ENCODE assay signal across 1 cellular context in the genomic region with DNA sequence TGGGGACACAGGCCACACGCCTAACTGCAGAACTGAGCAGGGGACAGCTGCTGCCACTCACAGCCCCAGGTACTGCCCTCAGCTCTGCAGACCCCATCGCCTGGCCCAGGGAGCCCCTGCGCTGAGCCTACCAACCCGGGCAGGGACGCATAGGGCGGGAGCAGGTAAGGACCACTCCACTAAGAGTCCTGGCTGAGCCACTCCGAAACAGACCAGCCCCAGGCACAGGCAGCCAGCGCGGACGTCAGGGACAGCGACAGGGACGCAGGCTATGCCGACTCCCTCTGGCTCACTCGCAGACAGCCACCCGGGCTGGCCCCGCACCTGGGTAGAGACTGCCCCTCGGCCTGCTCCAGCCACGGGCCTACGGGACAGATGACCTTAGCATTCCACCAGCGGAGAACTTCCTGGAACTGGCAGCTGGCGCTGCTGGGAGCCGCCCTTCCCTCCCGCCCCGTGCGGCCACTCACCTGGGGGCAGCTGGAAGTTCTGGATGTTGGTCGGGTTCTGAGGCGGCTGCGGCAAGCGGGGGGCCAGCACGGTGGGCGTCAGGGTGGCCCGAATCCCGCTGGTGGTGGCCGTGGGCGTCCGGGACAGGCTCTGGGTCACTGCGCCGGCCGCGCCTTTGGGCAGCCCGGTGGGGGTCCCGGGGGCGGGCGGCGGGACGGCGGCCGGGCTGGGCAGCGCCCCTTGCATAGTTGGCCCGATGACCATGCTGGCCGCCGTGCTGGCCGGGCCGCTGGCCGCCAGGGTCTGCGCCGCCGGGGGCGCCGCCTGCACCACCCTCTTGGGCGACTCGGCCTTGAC.
TF ChIP-seq lines count a peak whose summit lies in the region.

No MANE protein-coding gene starts in this region.

TF ChIP-seq in HepG2, 621 proteins besides CTCF, POLR2A, EP300 and RAD21 (continued from another document and continues in another):
- TF ChIP-seq, protein P1, sequence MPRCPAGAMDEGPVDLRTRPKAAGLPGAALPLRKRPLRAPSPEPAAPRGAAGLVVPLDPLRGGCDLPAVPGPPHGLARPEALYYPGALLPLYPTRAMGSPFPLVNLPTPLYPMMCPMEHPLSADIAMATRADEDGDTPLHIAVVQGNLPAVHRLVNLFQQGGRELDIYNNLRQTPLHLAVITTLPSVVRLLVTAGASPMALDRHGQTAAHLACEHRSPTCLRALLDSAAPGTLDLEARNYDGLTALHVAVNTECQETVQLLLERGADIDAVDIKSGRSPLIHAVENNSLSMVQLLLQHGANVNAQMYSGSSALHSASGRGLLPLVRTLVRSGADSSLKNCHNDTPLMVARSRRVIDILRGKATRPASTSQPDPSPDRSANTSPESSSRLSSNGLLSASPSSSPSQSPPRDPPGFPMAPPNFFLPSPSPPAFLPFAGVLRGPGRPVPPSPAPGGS (CRISPR knock-in tag; IDR thresholded peaks at IDR 0.05) = peak; percentile 75; the same call in 1 of the 2 replicates
- TF ChIP-seq, protein P2, sequence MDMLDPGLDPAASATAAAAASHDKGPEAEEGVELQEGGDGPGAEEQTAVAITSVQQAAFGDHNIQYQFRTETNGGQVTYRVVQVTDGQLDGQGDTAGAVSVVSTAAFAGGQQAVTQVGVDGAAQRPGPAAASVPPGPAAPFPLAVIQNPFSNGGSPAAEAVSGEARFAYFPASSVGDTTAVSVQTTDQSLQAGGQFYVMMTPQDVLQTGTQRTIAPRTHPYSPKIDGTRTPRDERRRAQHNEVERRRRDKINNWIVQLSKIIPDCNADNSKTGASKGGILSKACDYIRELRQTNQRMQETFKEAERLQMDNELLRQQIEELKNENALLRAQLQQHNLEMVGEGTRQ (IDR thresholded peaks at IDR 0.05; ENCODE audit: low read depth, low read length) = no peak
- TF ChIP-seq, protein P2 (CRISPR knock-in tag; IDR thresholded peaks at IDR 0.05; ENCODE audit: borderline replicate concordance) = no peak
- TF ChIP-seq ZKSCAN1 (IDR thresholded peaks at IDR 0.05; ENCODE audit: low read length) (no peak), ZNF224 (CRISPR knock-in tag; IDR thresholded peaks at IDR 0.05) (no peak), FOSL2 (CRISPR knock-in tag; IDR thresholded peaks at IDR 0.05) (no peak), DMAP1 (CRISPR knock-in tag; IDR thresholded peaks at IDR 0.05) (peak; percentile 70), EED (CRISPR knock-in tag; IDR thresholded peaks at IDR 0.05) (peak; percentile 57; the same call in 1 of the 2 replicates), PCBP2 (optimal IDR thresholded peaks at IDR 0.05; ENCODE audit: low read depth, low read length, poor library complexity, severe bottlenecking) (no peak), FIP1L1 (IDR thresholded peaks at IDR 0.05; ENCODE audit: borderline replicate concordance, insufficient read depth, low read depth, low read length) (peak; percentile 70; the same call in 1 of the 2 replicates), KDM1A (CRISPR knock-in tag; IDR thresholded peaks at IDR 0.05) (no peak), NR1H2 (CRISPR knock-in tag; IDR thresholded peaks at IDR 0.05; ENCODE audit: borderline replicate concordance, low read depth) (no peak), MIER2 (CRISPR knock-in tag; IDR thresholded peaks at IDR 0.05) (peak; percentile 42; the same call in 1 of the 2 replicates), JARID2 (CRISPR knock-in tag; IDR thresholded peaks at IDR 0.05; ENCODE audit: insufficient replicate concordance) (no peak), KLF9 (CRISPR knock-in tag; IDR thresholded peaks at IDR 0.05; ENCODE audit: low read depth) (0 out of 2 replicates have a peak, but pooled peaks have one; percentile 65), ZNF263 (CRISPR knock-in tag; IDR thresholded peaks at IDR 0.05) (peak; percentile 35; the same call in 1 of the 2 replicates), NPAS2 (CRISPR knock-in tag; IDR thresholded peaks at IDR 0.05; ENCODE audit: borderline replicate concordance) (no peak), SP1 (IDR thresholded peaks at IDR 0.05) (no peak), SP1 (CRISPR knock-in tag; IDR thresholded peaks at IDR 0.05) (no peak), ZMAT3 (CRISPR knock-in tag; conservative IDR thresholded peaks at IDR 0.05) (0 out of 2 replicates have a peak, but pooled peaks have one; percentile 42), ZNF607 (CRISPR knock-in tag; IDR thresholded peaks at IDR 0.05; ENCODE audit: borderline replicate concordance) (no peak; the same call in 1 of the 2 replicates), ZNF703 (CRISPR knock-in tag; IDR thresholded peaks at IDR 0.05; ENCODE audit: borderline replicate concordance) (no peak; the same call in 1 of the 2 replicates), NFIB (CRISPR knock-in tag; IDR thresholded peaks at IDR 0.05; ENCODE audit: borderline replicate concordance) (no peak)
- TF ChIP-seq, protein P3, sequence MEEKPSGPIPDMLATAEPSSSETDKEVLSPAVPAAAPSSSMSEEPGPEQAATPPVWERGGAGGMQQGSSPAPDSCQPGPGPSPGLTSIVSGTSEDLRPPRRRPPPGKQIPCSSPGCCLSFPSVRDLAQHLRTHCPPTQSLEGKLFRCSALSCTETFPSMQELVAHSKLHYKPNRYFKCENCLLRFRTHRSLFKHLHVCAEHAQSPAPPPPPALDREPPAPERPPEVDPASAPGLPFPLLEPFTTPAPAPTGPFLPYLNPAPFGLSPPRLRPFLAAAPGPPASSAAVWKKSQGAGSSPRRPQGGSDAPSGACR (CRISPR knock-in tag; IDR thresholded peaks at IDR 0.05) = no peak
- TF ChIP-seq, protein P4, sequence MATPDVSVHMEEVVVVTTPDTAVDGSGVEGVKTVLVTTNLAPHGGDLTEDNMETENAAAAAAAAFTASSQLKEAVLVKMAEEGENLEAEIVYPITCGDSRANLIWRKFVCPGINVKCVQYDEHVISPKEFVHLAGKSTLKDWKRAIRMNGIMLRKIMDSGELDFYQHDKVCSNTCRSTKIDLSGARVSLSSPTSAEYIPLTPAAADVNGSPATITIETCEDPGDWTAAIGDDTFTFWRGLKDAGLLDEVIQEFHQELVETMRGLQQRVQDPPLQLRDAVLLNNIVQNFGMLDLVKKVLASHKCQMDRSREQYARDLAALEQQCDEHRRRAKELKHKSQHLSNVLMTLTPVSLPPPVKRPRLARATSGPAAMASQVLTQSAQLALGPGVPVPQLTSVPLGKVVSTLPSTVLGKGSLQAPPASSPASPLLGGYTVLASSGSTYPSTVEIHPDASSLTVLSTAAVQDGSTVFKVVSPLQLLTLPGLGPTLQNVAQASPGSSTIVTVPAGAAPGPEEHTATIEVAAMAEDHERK (CRISPR knock-in tag; IDR thresholded peaks at IDR 0.05; ENCODE audit: low read depth) = no peak
- TF ChIP-seq, protein P5, sequence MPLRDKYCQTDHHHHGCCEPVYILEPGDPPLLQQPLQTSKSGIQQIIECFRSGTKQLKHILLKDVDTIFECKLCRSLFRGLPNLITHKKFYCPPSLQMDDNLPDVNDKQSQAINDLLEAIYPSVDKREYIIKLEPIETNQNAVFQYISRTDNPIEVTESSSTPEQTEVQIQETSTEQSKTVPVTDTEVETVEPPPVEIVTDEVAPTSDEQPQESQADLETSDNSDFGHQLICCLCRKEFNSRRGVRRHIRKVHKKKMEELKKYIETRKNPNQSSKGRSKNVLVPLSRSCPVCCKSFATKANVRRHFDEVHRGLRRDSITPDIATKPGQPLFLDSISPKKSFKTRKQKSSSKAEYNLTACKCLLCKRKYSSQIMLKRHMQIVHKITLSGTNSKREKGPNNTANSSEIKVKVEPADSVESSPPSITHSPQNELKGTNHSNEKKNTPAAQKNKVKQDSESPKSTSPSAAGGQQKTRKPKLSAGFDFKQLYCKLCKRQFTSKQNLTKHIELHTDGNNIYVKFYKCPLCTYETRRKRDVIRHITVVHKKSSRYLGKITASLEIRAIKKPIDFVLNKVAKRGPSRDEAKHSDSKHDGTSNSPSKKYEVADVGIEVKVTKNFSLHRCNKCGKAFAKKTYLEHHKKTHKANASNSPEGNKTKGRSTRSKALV (CRISPR knock-in tag; IDR thresholded peaks at IDR 0.05) = peak; percentile 88
- TF ChIP-seq, protein P6, sequence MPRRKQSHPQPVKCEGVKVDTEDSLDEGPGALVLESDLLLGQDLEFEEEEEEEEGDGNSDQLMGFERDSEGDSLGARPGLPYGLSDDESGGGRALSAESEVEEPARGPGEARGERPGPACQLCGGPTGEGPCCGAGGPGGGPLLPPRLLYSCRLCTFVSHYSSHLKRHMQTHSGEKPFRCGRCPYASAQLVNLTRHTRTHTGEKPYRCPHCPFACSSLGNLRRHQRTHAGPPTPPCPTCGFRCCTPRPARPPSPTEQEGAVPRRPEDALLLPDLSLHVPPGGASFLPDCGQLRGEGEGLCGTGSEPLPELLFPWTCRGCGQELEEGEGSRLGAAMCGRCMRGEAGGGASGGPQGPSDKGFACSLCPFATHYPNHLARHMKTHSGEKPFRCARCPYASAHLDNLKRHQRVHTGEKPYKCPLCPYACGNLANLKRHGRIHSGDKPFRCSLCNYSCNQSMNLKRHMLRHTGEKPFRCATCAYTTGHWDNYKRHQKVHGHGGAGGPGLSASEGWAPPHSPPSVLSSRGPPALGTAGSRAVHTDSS (CRISPR knock-in tag; conservative IDR thresholded peaks at IDR 0.05) = no peak
- TF ChIP-seq, protein P7, sequence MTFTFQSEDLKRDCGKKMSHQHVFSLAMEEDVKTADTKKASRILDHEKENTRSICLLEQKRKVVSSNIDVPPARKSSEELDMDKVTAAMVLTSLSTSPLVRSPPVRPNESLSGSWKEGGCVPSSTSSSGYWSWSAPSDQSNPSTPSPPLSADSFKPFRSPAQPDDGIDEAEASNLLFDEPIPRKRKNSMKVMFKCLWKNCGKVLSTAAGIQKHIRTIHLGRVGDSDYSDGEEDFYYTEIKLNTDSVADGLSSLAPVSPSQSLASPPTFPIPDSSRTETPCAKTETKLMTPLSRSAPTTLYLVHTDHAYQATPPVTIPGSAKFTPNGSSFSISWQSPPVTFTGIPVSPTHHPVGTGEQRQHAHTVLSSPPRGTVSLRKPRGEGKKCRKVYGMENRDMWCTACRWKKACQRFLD (CRISPR knock-in tag; IDR thresholded peaks at IDR 0.05; ENCODE audit: borderline replicate concordance) = 0 out of 2 replicates have a peak, but pooled peaks have one; percentile 34
- TF ChIP-seq, protein P8, sequence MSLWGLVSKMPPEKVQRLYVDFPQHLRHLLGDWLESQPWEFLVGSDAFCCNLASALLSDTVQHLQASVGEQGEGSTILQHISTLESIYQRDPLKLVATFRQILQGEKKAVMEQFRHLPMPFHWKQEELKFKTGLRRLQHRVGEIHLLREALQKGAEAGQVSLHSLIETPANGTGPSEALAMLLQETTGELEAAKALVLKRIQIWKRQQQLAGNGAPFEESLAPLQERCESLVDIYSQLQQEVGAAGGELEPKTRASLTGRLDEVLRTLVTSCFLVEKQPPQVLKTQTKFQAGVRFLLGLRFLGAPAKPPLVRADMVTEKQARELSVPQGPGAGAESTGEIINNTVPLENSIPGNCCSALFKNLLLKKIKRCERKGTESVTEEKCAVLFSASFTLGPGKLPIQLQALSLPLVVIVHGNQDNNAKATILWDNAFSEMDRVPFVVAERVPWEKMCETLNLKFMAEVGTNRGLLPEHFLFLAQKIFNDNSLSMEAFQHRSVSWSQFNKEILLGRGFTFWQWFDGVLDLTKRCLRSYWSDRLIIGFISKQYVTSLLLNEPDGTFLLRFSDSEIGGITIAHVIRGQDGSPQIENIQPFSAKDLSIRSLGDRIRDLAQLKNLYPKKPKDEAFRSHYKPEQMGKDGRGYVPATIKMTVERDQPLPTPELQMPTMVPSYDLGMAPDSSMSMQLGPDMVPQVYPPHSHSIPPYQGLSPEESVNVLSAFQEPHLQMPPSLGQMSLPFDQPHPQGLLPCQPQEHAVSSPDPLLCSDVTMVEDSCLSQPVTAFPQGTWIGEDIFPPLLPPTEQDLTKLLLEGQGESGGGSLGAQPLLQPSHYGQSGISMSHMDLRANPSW (CRISPR knock-in tag; IDR thresholded peaks at IDR 0.05; ENCODE audit: borderline replicate concordance) = no peak
- TF ChIP-seq, protein P9, sequence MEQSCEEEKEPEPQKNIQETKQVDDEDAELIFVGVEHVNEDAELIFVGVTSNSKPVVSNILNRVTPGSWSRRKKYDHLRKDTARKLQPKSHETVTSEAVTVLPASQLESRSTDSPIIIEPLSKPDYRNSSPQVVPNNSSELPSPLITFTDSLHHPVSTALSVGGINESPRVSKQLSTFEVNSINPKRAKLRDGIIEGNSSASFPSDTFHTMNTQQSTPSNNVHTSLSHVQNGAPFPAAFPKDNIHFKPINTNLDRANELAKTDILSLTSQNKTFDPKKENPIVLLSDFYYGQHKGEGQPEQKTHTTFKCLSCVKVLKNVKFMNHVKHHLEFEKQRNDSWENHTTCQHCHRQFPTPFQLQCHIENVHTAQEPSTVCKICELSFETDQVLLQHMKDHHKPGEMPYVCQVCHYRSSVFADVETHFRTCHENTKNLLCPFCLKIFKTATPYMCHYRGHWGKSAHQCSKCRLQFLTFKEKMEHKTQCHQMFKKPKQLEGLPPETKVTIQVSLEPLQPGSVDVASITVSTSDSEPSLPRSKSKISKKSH (CRISPR knock-in tag; IDR thresholded peaks at IDR 0.05; ENCODE audit: borderline replicate concordance) = no peak; the same call in 1 of the 2 replicates
- TF ChIP-seq, protein P10, sequence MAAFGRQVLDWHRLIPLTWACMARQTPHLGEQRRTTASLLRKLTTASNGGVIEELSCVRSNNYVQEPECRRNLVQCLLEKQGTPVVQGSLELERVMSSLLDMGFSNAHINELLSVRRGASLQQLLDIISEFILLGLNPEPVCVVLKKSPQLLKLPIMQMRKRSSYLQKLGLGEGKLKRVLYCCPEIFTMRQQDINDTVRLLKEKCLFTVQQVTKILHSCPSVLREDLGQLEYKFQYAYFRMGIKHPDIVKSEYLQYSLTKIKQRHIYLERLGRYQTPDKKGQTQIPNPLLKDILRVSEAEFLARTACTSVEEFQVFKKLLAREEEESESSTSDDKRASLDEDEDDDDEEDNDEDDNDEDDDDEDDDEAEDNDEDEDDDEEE (CRISPR knock-in tag; IDR thresholded peaks at IDR 0.05) = no peak
- TF ChIP-seq, protein P11, sequence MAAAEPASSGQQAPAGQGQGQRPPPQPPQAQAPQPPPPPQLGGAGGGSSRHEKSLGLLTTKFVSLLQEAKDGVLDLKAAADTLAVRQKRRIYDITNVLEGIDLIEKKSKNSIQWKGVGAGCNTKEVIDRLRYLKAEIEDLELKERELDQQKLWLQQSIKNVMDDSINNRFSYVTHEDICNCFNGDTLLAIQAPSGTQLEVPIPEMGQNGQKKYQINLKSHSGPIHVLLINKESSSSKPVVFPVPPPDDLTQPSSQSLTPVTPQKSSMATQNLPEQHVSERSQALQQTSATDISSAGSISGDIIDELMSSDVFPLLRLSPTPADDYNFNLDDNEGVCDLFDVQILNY (CRISPR knock-in tag; conservative IDR thresholded peaks at IDR 0.05) = no peak; the same call in 1 of the 2 replicates
- TF ChIP-seq, protein P12, sequence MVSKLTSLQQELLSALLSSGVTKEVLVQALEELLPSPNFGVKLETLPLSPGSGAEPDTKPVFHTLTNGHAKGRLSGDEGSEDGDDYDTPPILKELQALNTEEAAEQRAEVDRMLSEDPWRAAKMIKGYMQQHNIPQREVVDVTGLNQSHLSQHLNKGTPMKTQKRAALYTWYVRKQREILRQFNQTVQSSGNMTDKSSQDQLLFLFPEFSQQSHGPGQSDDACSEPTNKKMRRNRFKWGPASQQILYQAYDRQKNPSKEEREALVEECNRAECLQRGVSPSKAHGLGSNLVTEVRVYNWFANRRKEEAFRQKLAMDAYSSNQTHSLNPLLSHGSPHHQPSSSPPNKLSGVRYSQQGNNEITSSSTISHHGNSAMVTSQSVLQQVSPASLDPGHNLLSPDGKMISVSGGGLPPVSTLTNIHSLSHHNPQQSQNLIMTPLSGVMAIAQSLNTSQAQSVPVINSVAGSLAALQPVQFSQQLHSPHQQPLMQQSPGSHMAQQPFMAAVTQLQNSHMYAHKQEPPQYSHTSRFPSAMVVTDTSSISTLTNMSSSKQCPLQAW (CRISPR knock-in tag; IDR thresholded peaks at IDR 0.05) = peak; percentile 67
